In the genomic region with DNA sequence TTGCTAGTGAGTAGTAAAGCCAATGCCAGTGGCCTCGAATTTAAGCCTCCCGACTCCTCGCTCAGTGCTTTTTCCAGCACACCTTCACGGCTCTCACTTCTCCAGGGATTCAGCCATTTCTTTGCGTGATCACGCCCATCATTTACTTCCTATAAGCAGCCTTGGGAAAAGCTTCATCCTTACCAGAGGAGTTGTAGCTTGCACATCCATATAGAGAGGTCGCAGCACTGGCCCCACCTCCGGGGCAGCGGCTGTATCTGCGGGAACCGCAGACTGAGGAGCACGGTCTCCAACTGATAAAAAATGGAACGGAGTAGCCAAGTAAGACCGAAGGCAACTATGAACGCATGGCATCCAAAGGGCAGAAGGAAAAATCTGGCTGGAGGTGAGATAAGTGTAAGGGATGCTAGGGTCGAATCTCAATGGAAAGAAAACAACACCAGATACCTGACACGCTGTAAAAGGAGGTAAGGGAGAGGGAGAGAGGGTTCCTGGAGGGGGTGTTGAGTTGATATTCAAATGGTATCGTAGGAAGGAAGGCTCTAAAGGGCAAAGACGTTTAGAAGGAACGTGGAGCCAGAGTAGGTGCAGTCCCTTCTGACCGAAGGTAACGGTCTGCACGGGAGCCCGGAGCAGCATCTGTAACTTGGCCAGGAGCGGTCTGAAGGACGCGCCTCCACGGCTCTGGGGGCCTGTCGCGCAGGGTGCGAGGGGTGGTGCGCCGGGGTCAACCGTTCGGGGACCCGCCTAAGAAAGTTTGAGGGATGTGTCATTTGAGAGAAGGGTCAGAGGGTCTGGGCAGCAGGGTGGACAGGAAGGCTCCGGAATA, we compare ENCODE assay signal across 8 cellular contexts. TPM values are rescaled to one million over a fixed set of nuclear protein-coding genes. Genes with fewer than 3 reads are reported as not detected.
A peak's percentile ranks its signal among the peaks of the same experiment; 100 is the strongest.
DNase-seq lines count a peak whose midpoint lies in the region; ATAC-seq and TF ChIP-seq lines count a peak whose summit lies in the region.

No MANE protein-coding gene starts in this region.

- CTCF ChIA-PET in HEK293T (lab: Yijun Ruan, JAX), result no interaction called here

- POLR2A ChIA-PET in HEK293T (lab: Yijun Ruan, JAX), result interaction anchor here (0.8 to 2.0 kb wide), 5 partner anchors 10 to 125 kb away, joined by 3 to 8 read pairs (median 3); no protein-coding TSS in a partner anchor

- H3K4me1 ChIP-seq in RWPE2 (ENCODE audit: insufficient read depth, poor library complexity, severe bottlenecking) (peaks cover 15% of the 10 kb centered on the region), duodenal mucosa (ENCODE audit: control insufficient read depth in 1 of 2, insufficient read depth in 2 of 2, low read length in 2 of 2) (peaks cover 23 to 26% of the 10 kb centered on the region in 2 donors), mesodermal cell (ENCODE audit: control insufficient read depth, insufficient read depth, low read length, poor library complexity, severe bottlenecking) (no peaks in the 10 kb centered on the region), uterus (peaks cover 0 to 14% of the 10 kb centered on the region in 2 donors)

- ATAC-seq in HG02798 (IDR thresholded peaks at IDR 0.05; ENCODE audit: poor library complexity, unreplicated experiment) (peak; percentile 36), RWPE2 (ENCODE audit: low read depth) (peak; percentile 37)

- TF ChIP-seq POLR2A in uterus (IDR thresholded peaks at IDR 0.05), result no peak

- H3K4me3 ChIP-seq in RWPE2 (ENCODE audit: severe bottlenecking) (peak overlapping the region; percentile 81), duodenal mucosa (ENCODE audit: low read depth in 1 of 2, low read length in 2 of 2) (peak overlapping the region; percentile 83 to 98), mesodermal cell (ENCODE audit: extremely low read depth, insufficient read depth, low read length, poor library complexity, severe bottlenecking) (peak overlapping the region; percentile 87), uterus (peak overlapping the region; percentile 78 to 94)

- no peaks in the 10 kb centered on the region for H3K27me3 ChIP-seq in RWPE2 (ENCODE audit: insufficient read depth, poor library complexity, severe bottlenecking)
- H3K27me3 ChIP-seq in duodenal mucosa (ENCODE audit: control insufficient read depth in 1 of 2, insufficient read depth in 2 of 2, low read length in 2 of 2), result no peaks in the 10 kb centered on the region
- H3K27me3 ChIP-seq in uterus, result no peaks in the 10 kb centered on the region

- H3K27ac ChIP-seq in RWPE2 (ENCODE audit: poor library complexity, severe bottlenecking), result peak overlapping the region; percentile 82
- H3K27ac ChIP-seq in duodenal mucosa (ENCODE audit: low read depth, low read length), result peak overlapping the region; percentile 88
- H3K27ac ChIP-seq in mesodermal cell (ENCODE audit: low read depth, low read length, severe bottlenecking), result peak overlapping the region; percentile 88
- H3K27ac ChIP-seq in uterus, result peak overlapping the region; percentile 82 to 91

- H3K9me3 ChIP-seq in RWPE2 (ENCODE audit: severe bottlenecking) (no peaks in the 10 kb centered on the region), duodenal mucosa (ENCODE audit: control insufficient read depth in 1 of 2, low read length in 2 of 2) (no peaks in the 10 kb centered on the region), mesodermal cell (ENCODE audit: control insufficient read depth, low read length) (no peaks in the 10 kb centered on the region), uterus (no peaks in the 10 kb centered on the region)

- DNase-seq in NCI-H1105 treated with DMSO at 0.1 percent for 48 hours (lab: John Stamatoyannopoulos, UW) (peak; percentile 17), NCI-H1105 (lab: John Stamatoyannopoulos, UW) (no peak), RWPE2 (ENCODE audit: low spot score) (peak; percentile 81), uterus (no peak), HEK293T (ENCODE audit: extremely low spot score) (no peak)

- peak overlapping the region; percentile 95 for H3K9ac ChIP-seq in duodenal mucosa (ENCODE audit: low read depth in 1 of 2, low read length in 2 of 2)

- WGBS in mesodermal cell (ENCODE audit: insufficient coverage in 2 of 2), 2 experiments, result 12 to 13% methylated on average over 36 of the region's 37 CpGs

- TF ChIP-seq CTCF in RWPE2 (IDR thresholded peaks at IDR 0.05; ENCODE audit: poor library complexity, severe bottlenecking) (no peak), uterus (IDR thresholded peaks at IDR 0.05) (no peak)

- H3K36me3 ChIP-seq in RWPE2 (ENCODE audit: low read depth) (peaks cover 76% of the 10 kb centered on the region), duodenal mucosa (ENCODE audit: control insufficient read depth in 1 of 2, insufficient read depth in 2 of 2, low read length in 2 of 2) (peaks cover 23 to 34% of the 10 kb centered on the region in 2 donors), mesodermal cell (ENCODE audit: control insufficient read depth, insufficient read depth, low read length) (peaks cover 23% of the 10 kb centered on the region), uterus (no peaks in the 10 kb centered on the region)

- intact Hi-C loops in uterus (cut with DNase I; ENCODE audit: low total_unique reads), result no loop called here

TF ChIP-seq in HEK293T, 16 proteins besides CTCF, POLR2A, EP300 and RAD21:
- no peak for TF ChIP-seq ZNF384 (IDR thresholded peaks at IDR 0.05)
- TF ChIP-seq NFRKB (IDR thresholded peaks at IDR 0.05), result no peak
- no peak for TF ChIP-seq SUZ12 (IDR thresholded peaks at IDR 0.05)
- no peak for TF ChIP-seq ELF4 (IDR thresholded peaks at IDR 0.05)
- TF ChIP-seq HDGF (IDR thresholded peaks at IDR 0.05; ENCODE audit: borderline replicate concordance), result no peak
- no peak for TF ChIP-seq TARDBP (IDR thresholded peaks at IDR 0.05)
- no peak for TF ChIP-seq CTBP1 (IDR thresholded peaks at IDR 0.05; ENCODE audit: borderline replicate concordance)
- no peak for TF ChIP-seq L3MBTL2 (conservative IDR thresholded peaks at IDR 0.05)
- no peak for TF ChIP-seq LEF1 (IDR thresholded peaks at IDR 0.05; ENCODE audit: borderline replicate concordance)
- TF ChIP-seq, protein P1, sequence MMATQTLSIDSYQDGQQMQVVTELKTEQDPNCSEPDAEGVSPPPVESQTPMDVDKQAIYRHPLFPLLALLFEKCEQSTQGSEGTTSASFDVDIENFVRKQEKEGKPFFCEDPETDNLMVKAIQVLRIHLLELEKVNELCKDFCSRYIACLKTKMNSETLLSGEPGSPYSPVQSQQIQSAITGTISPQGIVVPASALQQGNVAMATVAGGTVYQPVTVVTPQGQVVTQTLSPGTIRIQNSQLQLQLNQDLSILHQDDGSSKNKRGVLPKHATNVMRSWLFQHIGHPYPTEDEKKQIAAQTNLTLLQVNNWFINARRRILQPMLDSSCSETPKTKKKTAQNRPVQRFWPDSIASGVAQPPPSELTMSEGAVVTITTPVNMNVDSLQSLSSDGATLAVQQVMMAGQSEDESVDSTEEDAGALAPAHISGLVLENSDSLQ (IDR thresholded peaks at IDR 0.05), result no peak
- TF ChIP-seq ARNT (IDR thresholded peaks at IDR 0.05), result no peak
- TF ChIP-seq BHLHE40 (IDR thresholded peaks at IDR 0.05; ENCODE audit: borderline replicate concordance), result no peak
- no peak for TF ChIP-seq FOXK2 (IDR thresholded peaks at IDR 0.05)

RNA-seq across cellular contexts. Expression of a gene that starts 0.6 kb away (rescaled TPM):
- 24.3 TPM for polyA plus RNA-seq in mesodermal cell (2013, experiment 1 of 2)
- 24.2 TPM for polyA plus RNA-seq in mesodermal cell (2013, experiment 2 of 2)
- total RNA-seq in uterus, result 10 to 100 TPM in 3 of 4 donors, 1 to 10 TPM in 1; 9.1 to 35.4 (median 20.4) TPM

RNA-seq across cellular contexts. Expression of a gene that starts 0.7 kb away (rescaled TPM):
- polyA plus RNA-seq in mesodermal cell (2013, experiment 1 of 2), result 249 TPM
- 221 TPM for polyA plus RNA-seq in mesodermal cell (2013, experiment 2 of 2)
- 100 to 1,000 TPM in 2 of 4 donors, 10 to 100 TPM in 2; 69.3 to 492 (median 171) TPM for total RNA-seq in uterus

RNA-seq across cellular contexts. Expression of a gene that starts 33.8 kb away (rescaled TPM):
- 354 TPM for polyA plus RNA-seq in mesodermal cell (2013, experiment 1 of 2)
- 292 TPM for polyA plus RNA-seq in mesodermal cell (2013, experiment 2 of 2)
- 100 to 1,000 TPM in 3 of 4 donors, 10 to 100 TPM in 1; 86.8 to 295 (median 142) TPM for total RNA-seq in uterus

RNA-seq across cellular contexts. Expression of a gene that starts 33.8 kb away (rescaled TPM):
- 43.2 TPM for polyA plus RNA-seq in mesodermal cell (2013, experiment 1 of 2)
- polyA plus RNA-seq in mesodermal cell (2013, experiment 2 of 2), result 51.6 TPM
- 100 to 1,000 TPM in 1 of 4 donors, 10 to 100 TPM in 2, 1 to 10 TPM in 1; 9.5 to 105 (median 54.4) TPM for total RNA-seq in uterus

RNA-seq across cellular contexts. Expression of a gene that starts 43.5 kb away (rescaled TPM):
- 174 TPM for polyA plus RNA-seq in mesodermal cell (2013, experiment 1 of 2)
- 211 TPM for polyA plus RNA-seq in mesodermal cell (2013, experiment 2 of 2)
- 100 to 1,000 TPM; 232 to 592 (median 389) TPM for total RNA-seq in uterus

Comparison
In these comparisons a context has a peak if more than half of its experiments do, and no peak if none do; other contexts are left out.
1. DNase-seq: peak in NCI-H1105 treated with DMSO at 0.1 percent for 48 hours (single experiment) and RWPE2 (single experiment); none in NCI-H1105 (single experiment), uterus (0 of 2) and HEK293T (single experiment).
2. Peak in every context shown above with its lines, with median percentiles within 50 percentile points of each other: H3K27ac ChIP-seq and H3K4me3 ChIP-seq.